ENCODE assay signal across 10 cellular contexts in genomic region chr22:18970948-18971315, GRCh38. TPM values are rescaled to one million over a fixed set of nuclear protein-coding genes. Genes with fewer than 3 reads are reported as not detected.
DNase-seq lines count a peak whose midpoint lies in the region; ATAC-seq and TF ChIP-seq lines count a peak whose summit lies in the region.
"Had no signal": no experiment of that assay in that cellular context is flagged by ENCODE, and none has a peak within 500 bp of the region (broad histone marks: within the 10 kb centered on the region; RNA-seq: fewer than 3 reads in every experiment).

No MANE protein-coding gene starts in this region.

- peaks cover 4% of the 10 kb centered on the region for H3K4me1 Mint-ChIP-seq in mesothelial cell of epicardium

- no peak overlapping the region for H3K27ac Mint-ChIP-seq in mesothelial cell of epicardium
- H3K27ac Mint-ChIP-seq: CD4-positive, alpha-beta T cell had no signal

- intact Hi-C loops in heart left ventricle (cut with DNase I) = no loop called here
- intact Hi-C loops in Right ventricle myocardium inferior (cut with DNase I) = no loop called here

- peaks cover 24% of the 10 kb centered on the region for H3K27me3 Mint-ChIP-seq in mesothelial cell of epicardium (ENCODE audit: low read depth)

- peaks cover 0 to 30% (median 16%) of the 10 kb centered on the region in 9 donors for H3K27me3 ChIP-seq in heart left ventricle

- no peaks in the 10 kb centered on the region for H3K36me3 Mint-ChIP-seq in mesothelial cell of epicardium

- no peaks in the 10 kb centered on the region for H3K9me3 ChIP-seq in heart left ventricle

- H3K4me1 ChIP-seq in heart left ventricle (peaks cover 0 to 13% (median 0%) of the 10 kb centered on the region in 12 donors), urinary bladder (ENCODE audit: insufficient read depth) (no peaks in the 10 kb centered on the region)

- H3K4me3 ChIP-seq in heart left ventricle = peak overlapping the region in 11 of 12 donors; percentile 35 to 59 (median 55)
- H3K4me3 ChIP-seq in coronary artery = peak overlapping the region; percentile 69
- H3K4me3 ChIP-seq in urinary bladder (ENCODE audit: low read depth, low read length) = peak overlapping the region; percentile 48

- no peaks in the 10 kb centered on the region for H3K36me3 ChIP-seq in heart left ventricle
- H3K36me3 ChIP-seq in urinary bladder (ENCODE audit: insufficient read depth) = no peaks in the 10 kb centered on the region

- peak overlapping the region; percentile 62 for H3K4me3 Mint-ChIP-seq in mesothelial cell of epicardium
- H3K4me3 Mint-ChIP-seq: CD4-positive, alpha-beta T cell had no signal

- H3K9me3 Mint-ChIP-seq in mesothelial cell of epicardium = no peaks in the 10 kb centered on the region
- H3K9me3 Mint-ChIP-seq: CD4-positive, alpha-beta T cell had no signal

- no peak for DNase-seq in heart left ventricle
- DNase-seq in Right ventricle myocardium inferior (ENCODE audit: missing footprints) = no peak
- DNase-seq in coronary artery (ENCODE audit: low spot score) = no peak
- DNase-seq in mesothelial cell of epicardium (ENCODE audit: low spot score in 2 of 2, unreplicated experiment in 2 of 2) = no peak
- DNase-seq in NCI-H1092 treated with DMSO at 0.1 percent for 48 hours (lab: John Stamatoyannopoulos, UW) = no peak
- DNase-seq in middle frontal gyrus (ENCODE audit: extremely low spot score, low spot score) = no peak
- DNase-seq: activated T-cell treated with anti-CD3 and anti-CD28 coated beads for 4 hours had no signal

- ATAC-seq in heart left ventricle (no peak), Right ventricle myocardium inferior (no peak), GM21825 (IDR thresholded peaks at IDR 0.05; ENCODE audit: unreplicated experiment) (no peak)

- TF ChIP-seq POLR2A in heart left ventricle (IDR thresholded peaks at IDR 0.05) = no peak

- no peak overlapping the region for H3K27ac ChIP-seq in heart left ventricle
- no peak overlapping the region for H3K27ac ChIP-seq in coronary artery
- no peak overlapping the region for H3K27ac ChIP-seq in urinary bladder (ENCODE audit: low read depth)

- 2 to 5% (median 2%) methylated on average over 7 to 28 of the region's 28 CpGs for WGBS in heart left ventricle, 4 donors
- WGBS in urinary bladder = under 1% methylated on average over 25 of the region's 28 CpGs

- TF ChIP-seq CTCF in heart left ventricle (IDR thresholded peaks at IDR 0.05) (no peak), coronary artery (IDR thresholded peaks at IDR 0.05) (no peak), mesothelial cell of epicardium (IDR thresholded peaks at IDR 0.05; ENCODE audit: unreplicated experiment) (no peak)

RNA-seq across cellular contexts. Expression of gene PRODH, which starts 34.8 kb away (rescaled TPM):
- total RNA-seq in heart left ventricle (10 to 100 TPM in 2 of 9 donors, 1 to 10 TPM in 7; 3.3 to 25.0 (median 7.5) TPM), Right ventricle myocardium inferior (7.4 TPM), mesothelial cell of epicardium (1.7 to 2.5 TPM (median 2.1 TPM) in 3 replicates), urinary bladder (1.1 TPM)
- polyA plus RNA-seq in heart left ventricle (10 to 100 TPM in 1 of 2 donors, 1 to 10 TPM in 1; 4.2 to 11.0 TPM), urinary bladder (7.5 TPM)
- total RNA-seq: CD4-positive, alpha-beta T cell had no signal
